In the genomic region with DNA sequence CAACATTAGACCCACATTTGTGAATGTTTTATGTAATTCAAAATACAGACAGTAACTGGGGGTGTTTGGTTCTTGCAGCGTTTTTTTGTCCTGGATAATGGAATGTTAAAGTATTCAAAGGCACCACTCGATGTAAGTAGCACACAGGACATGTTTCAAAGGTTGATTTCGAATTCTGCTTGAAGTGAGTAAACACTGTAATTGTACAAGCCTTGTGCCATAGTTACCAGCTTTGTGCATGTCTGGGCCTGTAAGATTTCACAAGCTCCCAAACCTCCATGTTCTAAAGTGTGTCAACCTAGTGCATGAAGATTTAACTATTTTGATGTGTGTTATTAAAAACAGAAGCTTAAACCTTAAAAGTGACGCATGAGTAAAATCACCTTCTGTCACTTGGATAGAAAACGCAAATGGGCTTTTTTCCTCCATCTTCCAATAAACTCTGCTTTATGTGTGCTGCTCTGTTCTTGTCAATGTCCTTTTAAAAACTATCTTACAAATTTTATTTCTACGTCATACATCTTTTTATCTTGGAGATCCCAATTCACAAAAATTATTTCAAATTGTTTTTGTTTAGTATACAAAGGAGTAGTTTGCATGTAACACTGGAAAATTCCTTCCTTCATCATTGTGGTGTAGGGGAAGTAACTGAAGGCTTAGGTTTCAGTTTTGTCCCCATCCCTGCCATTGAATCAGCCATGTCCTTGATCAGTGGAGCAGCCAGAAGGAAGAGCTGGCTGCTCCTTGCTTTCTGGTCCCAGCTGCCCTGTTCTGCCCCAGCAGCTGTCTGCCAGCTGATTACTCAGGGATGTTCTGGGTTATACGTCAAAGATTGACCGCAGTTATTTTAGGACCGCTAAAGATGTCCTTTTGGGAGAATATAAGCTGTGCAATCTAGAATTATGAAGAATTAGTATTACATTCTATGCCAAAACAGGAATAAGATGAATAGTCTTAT, we compare ENCODE assay signal across 18 cellular contexts.
DNase-seq lines count a peak whose midpoint lies in the region; ATAC-seq, FAIRE-seq and TF ChIP-seq lines count a peak whose summit lies in the region.
"Had no signal": no experiment of that assay in that cellular context is flagged by ENCODE, and none has a peak within 500 bp of the region (broad histone marks: within the 10 kb centered on the region; RNA-seq: fewer than 3 reads in every experiment).

No MANE protein-coding gene starts in this region.

- no peak for TF ChIP-seq CTCF in AG10803 (conservative IDR thresholded peaks at IDR 0.05; ENCODE audit: low read length)
- TF ChIP-seq CTCF in IMR-90 (conservative IDR thresholded peaks at IDR 0.05; ENCODE audit: low read depth, low read length) = no peak
- TF ChIP-seq CTCF in K562 (IDR thresholded peaks at IDR 0.05 in 2 of 3, conservative IDR thresholded peaks at IDR 0.05 in 1 of 3; ENCODE audit: insufficient read depth in 2 of 3, low read depth in 1 of 3, low read length in 3 of 3) = no peak
- no peak for TF ChIP-seq CTCF in BE2C (IDR thresholded peaks at IDR 0.05; ENCODE audit: low read depth, low read length)

- H3K4me1 ChIP-seq in IMR-90 (ENCODE audit: control insufficient read depth, insufficient read depth, low read length) (peaks cover 4% of the 10 kb centered on the region), K562 (replicated peaks in 1 of 2; ENCODE audit: control insufficient read depth in 2 of 2, insufficient read depth in 2 of 2, low read length in 2 of 2) (no peaks in the 10 kb centered on the region), mesenchymal stem cell (ENCODE audit: control insufficient read depth, insufficient read depth, low read depth, low read length) (no peaks in the 10 kb centered on the region), BE2C (no peaks in the 10 kb centered on the region)

- H3K14ac ChIP-seq in IMR-90 (replicated peaks; ENCODE audit: low read depth, low read length) = no peak overlapping the region
- peak overlapping the region in 1 of 2 experiments; percentile 22 for H3K14ac ChIP-seq in mesenchymal stem cell (ENCODE audit: low read length in 2 of 2)

- H3K4me2 ChIP-seq in IMR-90 (ENCODE audit: low read depth, low read length) = no peak overlapping the region
- no peak overlapping the region for H3K4me2 ChIP-seq in K562 (ENCODE audit: insufficient read depth, low read length)
- H3K4me2 ChIP-seq in mesenchymal stem cell (ENCODE audit: low read length, poor library complexity, severe bottlenecking) = no peak overlapping the region

- H2BK12ac ChIP-seq in mesenchymal stem cell (ENCODE audit: low read length in 2 of 2) = peak overlapping the region in 1 of 2 experiments; percentile 55

- H2BK120ac ChIP-seq in IMR-90 (ENCODE audit: low read depth, low read length) (no peak overlapping the region), mesenchymal stem cell (ENCODE audit: low read depth, low read length) (no peak overlapping the region)

- H2BK5ac ChIP-seq in IMR-90 (ENCODE audit: low read depth, low read length, poor library complexity, severe bottlenecking) = no peak overlapping the region
- no peak overlapping the region for H2BK5ac ChIP-seq in mesenchymal stem cell (ENCODE audit: low read depth, low read length, poor library complexity, severe bottlenecking)

- POLR2A ChIA-PET in IMR-90 (lab: Charles Lee; ENCODE audit: unreplicated experiment) = no interaction called here
- POLR2A ChIA-PET in K562 (lab: Yijun Ruan, JAX) = interaction anchor here (0.6 to 2.2 kb wide), 3 partner anchors 12 to 80 kb away, joined by 3 to 8 read pairs (median 4); no protein-coding TSS in a partner anchor

- H3K9me1 ChIP-seq in IMR-90 (ENCODE audit: insufficient read depth, low read length) (no peaks in the 10 kb centered on the region), K562 (ENCODE audit: control insufficient read depth, insufficient read depth, low read length) (no peaks in the 10 kb centered on the region)

- H3K4me3 ChIP-seq in AG10803 (ENCODE audit: low read length) (no peak overlapping the region), IMR-90 (ENCODE audit: insufficient read depth, low read depth, low read length) (no peak overlapping the region), K562 (no peak overlapping the region), mesenchymal stem cell (ENCODE audit: insufficient read depth in 1 of 2, low read depth in 1 of 2, low read length in 2 of 2) (no peak overlapping the region), BE2C (ENCODE audit: low read depth, low read length) (no peak overlapping the region)

- intact Hi-C loops in IMR-90 (cut with micrococcal nuclease) = no loop called here
- intact Hi-C loops in K562 (cut with micrococcal nuclease) = no loop called here

- no peak overlapping the region for H4K91ac ChIP-seq in IMR-90 (ENCODE audit: insufficient read depth, low read depth, low read length)
- no peak overlapping the region for H4K91ac ChIP-seq in mesenchymal stem cell (ENCODE audit: low read length)

- H4K8ac ChIP-seq in IMR-90 (ENCODE audit: low read depth in 2 of 2, low read length in 2 of 2) = no peak overlapping the region
- H4K8ac ChIP-seq in mesenchymal stem cell (ENCODE audit: low read length) = peak overlapping the region; percentile 21

- no peak overlapping the region for H2BK15ac ChIP-seq in IMR-90 (ENCODE audit: low read depth, low read length)
- no peak overlapping the region for H2BK15ac ChIP-seq in mesenchymal stem cell (ENCODE audit: low read depth, poor library complexity, severe bottlenecking)

- H4K5ac ChIP-seq in IMR-90 (ENCODE audit: low read depth, low read length) = no peak overlapping the region

- H4K20me1 ChIP-seq in IMR-90 (ENCODE audit: insufficient read depth, low read length) (no peaks in the 10 kb centered on the region), K562 (replicated peaks; ENCODE audit: control insufficient read depth, insufficient read depth, low read length) (no peaks in the 10 kb centered on the region)

- H3K23ac ChIP-seq in IMR-90 (ENCODE audit: low read depth, low read length) (no peak overlapping the region), mesenchymal stem cell (ENCODE audit: low read length in 2 of 2) (no peak overlapping the region)

- H2AK5ac ChIP-seq in IMR-90 (ENCODE audit: low read depth, low read length) (no peak overlapping the region), mesenchymal stem cell (ENCODE audit: low read length, severe bottlenecking) (no peak overlapping the region)

- no peak for TF ChIP-seq EP300 in K562 (IDR thresholded peaks at IDR 0.05; ENCODE audit: low read length)

- dilution Hi-C loops in IMR-90 (cut with HindIII; ENCODE audit: low sequenced_read_pairs, unreplicated experiment) = no loop called here

- H3K36me3 Mint-ChIP-seq in activated T-cell treated with anti-CD3 and anti-CD28 coated beads, Interleukin-2, amount 50 U/mL, for 4 hours (ENCODE audit: insufficient read depth) = no peaks in the 10 kb centered on the region
- H3K36me3 Mint-ChIP-seq: activated CD8-positive, alpha-beta memory T cell treated with anti-CD3 and anti-CD28 coated beads, Interleukin-2, amount 10 ng/mL, durations not matched to agents 7 days and 5 days; stimulated activated effector memory CD8-positive, alpha-beta T cell treated with anti-CD3 and anti-CD28 coated beads, Interleukin-12 subunit alpha, Interleukin-12 subunit beta, amount 100 ng/mL, for 72 hours had no signal

- no peaks in the 10 kb centered on the region for H3K27me3 ChIP-seq in IMR-90 (ENCODE audit: control insufficient read depth, insufficient read depth, low read length)
- H3K27me3 ChIP-seq in K562 (ENCODE audit: control insufficient read depth in 2 of 2, insufficient read depth in 2 of 2, low read length in 2 of 2) = no peaks in the 10 kb centered on the region
- no peaks in the 10 kb centered on the region for H3K27me3 ChIP-seq in mesenchymal stem cell (ENCODE audit: control insufficient read depth in 1 of 2, insufficient read depth in 1 of 2, low read length in 2 of 2)
- H3K27me3 ChIP-seq in BE2C = no peaks in the 10 kb centered on the region

- in situ Hi-C loops in IMR-90 (cut with MboI; ENCODE audit: low sequenced_read_pairs) (no loop called here), K562 (cut with MboI) (no loop called here)

- H3K79me1 ChIP-seq in IMR-90 (ENCODE audit: low read depth in 1 of 2, low read length in 2 of 2) = no peaks in the 10 kb centered on the region
- no peaks in the 10 kb centered on the region for H3K79me1 ChIP-seq in mesenchymal stem cell (replicated peaks; ENCODE audit: low read length, poor library complexity, severe bottlenecking)

- H3K36me3 ChIP-seq in IMR-90 (ENCODE audit: control insufficient read depth, insufficient read depth, low read length) (no peaks in the 10 kb centered on the region), K562 (ENCODE audit: control insufficient read depth, insufficient read depth, low read length) (0 out of 3 replicates have a peak, but pooled peaks cover 1% of the 10 kb centered on the region), mesenchymal stem cell (ENCODE audit: control insufficient read depth in 1 of 2, insufficient read depth in 2 of 2, low read depth in 1 of 2, low read length in 2 of 2) (peaks cover 0 to 6% of the 10 kb centered on the region in 2 experiments), BE2C (no peaks in the 10 kb centered on the region)

- peaks cover 4% of the 10 kb centered on the region for H3K27me3 Mint-ChIP-seq in activated T-cell treated with anti-CD3 and anti-CD28 coated beads, Interleukin-2, amount 50 U/mL, for 4 hours (ENCODE audit: low read depth)
- H3K27me3 Mint-ChIP-seq: type B pancreatic cell had no signal

- H3K9ac ChIP-seq in IMR-90 (ENCODE audit: low read depth, low read length) (no peak overlapping the region), K562 (ENCODE audit: insufficient read depth in 1 of 2, low read depth in 2 of 2, low read length in 2 of 2) (no peak overlapping the region), mesenchymal stem cell (ENCODE audit: low read length) (no peak overlapping the region)

- H3K79me2 ChIP-seq in K562 (ENCODE audit: control insufficient read depth, insufficient read depth, low read length) = no peaks in the 10 kb centered on the region

- no peak overlapping the region for H3K4me3 Mint-ChIP-seq in activated T-cell treated with anti-CD3 and anti-CD28 coated beads, Interleukin-2, amount 50 U/mL, for 4 hours
- H3K4me3 Mint-ChIP-seq: activated CD8-positive, alpha-beta memory T cell treated with anti-CD3 and anti-CD28 coated beads, Interleukin-2, amount 10 ng/mL, durations not matched to agents 7 days and 5 days; stimulated activated effector memory CD8-positive, alpha-beta T cell treated with anti-CD3 and anti-CD28 coated beads, Interleukin-12 subunit alpha, Interleukin-12 subunit beta, amount 100 ng/mL, for 72 hours; T-helper 17 cell; type B pancreatic cell had no signal

- H3K27ac ChIP-seq in IMR-90 (ENCODE audit: insufficient read depth, low read length) (no peak overlapping the region), K562 (ENCODE audit: extremely low read depth, low read depth, low read length) (no peak overlapping the region), mesenchymal stem cell (ENCODE audit: low read length, poor library complexity, severe bottlenecking) (no peak overlapping the region)

- no peak overlapping the region for H2BK20ac ChIP-seq in IMR-90 (ENCODE audit: low read depth, low read length)

- no TSS peak for BruUV-seq in IMR-90 (replicated peaks; lab: Mats Ljungman, UMichigan)
- no TSS peak for BruUV-seq in K562 (replicated peaks; lab: Mats Ljungman, UMichigan)

- H3K9me3 ChIP-seq in IMR-90 (ENCODE audit: control insufficient read depth, insufficient read depth, low read length) (no peaks in the 10 kb centered on the region), K562 (replicated peaks; ENCODE audit: control insufficient read depth, insufficient read depth, low read depth, low read length) (no peaks in the 10 kb centered on the region), mesenchymal stem cell (ENCODE audit: control insufficient read depth, low read length) (no peaks in the 10 kb centered on the region), BE2C (no peaks in the 10 kb centered on the region)

- peak overlapping the region; percentile 57 for H2AK9ac ChIP-seq in IMR-90 (replicated peaks; ENCODE audit: low read depth, low read length, poor library complexity)

- DNase-seq in AG10803 (ENCODE audit: low read depth) = peak; percentile 3
- no peak for DNase-seq in IMR-90
- DNase-seq in K562 (ENCODE audit: extremely low read depth in 1 of 4, low spot score in 3 of 4) = no peak
- no peak for DNase-seq in mesenchymal stem cell
- DNase-seq in dermis blood vessel endothelial cell = no peak
- DNase-seq in activated T-cell treated with anti-CD3 and anti-CD28 coated beads, Interleukin-2, amount 50 U/mL, for 4 hours = no peak
- no peak for DNase-seq in BE2C
- no peak for DNase-seq in activated CD4-positive, alpha-beta T cell treated with anti-CD3 and anti-CD28 coated beads for 4 hours
- DNase-seq: activated CD4-positive, CD25-positive, alpha-beta regulatory T cell; activated CD8-positive, alpha-beta memory T cell treated with anti-CD3 and anti-CD28 coated beads, Interleukin-2, amount 10 ng/mL, durations not matched to agents 7 days and 5 days; activated gamma-delta T cell treated with Interleukin-2 at 50 U/mL for 16 hours; cortex of kidney; NCI-H2029 treated with DMSO at 0.1 percent for 48 hours; SHP77 treated with DMSO at 0.1 percent for 48 hours; T-helper 17 cell had no signal

- no peak overlapping the region for H3K56ac ChIP-seq in IMR-90 (ENCODE audit: extremely low read depth, insufficient read depth, low read length)

- H3K9me3 Mint-ChIP-seq in activated T-cell treated with anti-CD3 and anti-CD28 coated beads, Interleukin-2, amount 50 U/mL, for 4 hours = no peaks in the 10 kb centered on the region
- H3K9me3 Mint-ChIP-seq: stimulated activated effector memory CD8-positive, alpha-beta T cell treated with anti-CD3 and anti-CD28 coated beads, Interleukin-12 subunit alpha, Interleukin-12 subunit beta, amount 100 ng/mL, for 72 hours; type B pancreatic cell had no signal

- no peak overlapping the region for H2AFZ ChIP-seq in IMR-90 (replicated peaks; ENCODE audit: low read length, poor library complexity)
- no peak overlapping the region for H2AFZ ChIP-seq in K562 (ENCODE audit: low read depth, low read length)
- no peak overlapping the region for H2AFZ ChIP-seq in mesenchymal stem cell (ENCODE audit: low read depth, low read length)

- FAIRE-seq in K562 (lab: Jason Lieb, UNC) = peak; percentile 46
- FAIRE-seq: islet of Langerhans had no signal

- H3K18ac ChIP-seq in IMR-90 (ENCODE audit: low read depth, low read length) (no peak overlapping the region; the same call in 1 of the 2 replicates), mesenchymal stem cell (ENCODE audit: low read depth in 1 of 2, low read length in 2 of 2) (no peak overlapping the region)

- TF ChIP-seq RAD21 in IMR-90 (IDR thresholded peaks at IDR 0.05; ENCODE audit: low read length) = no peak
- TF ChIP-seq RAD21 in K562 (CRISPR knock-in tag; conservative IDR thresholded peaks at IDR 0.05 in 1 of 2, IDR thresholded peaks at IDR 0.05 in 1 of 2) = no peak

- CTCF ChIA-PET in IMR-90 (lab: Yijun Ruan, JAX) = interaction anchor here (1.0 to 1.6 kb wide), 3 partner anchors 12 to 83 kb away, joined by 3 to 6 read pairs (median 5); no protein-coding TSS in a partner anchor
- CTCF ChIA-PET in K562 (lab: Yijun Ruan, JAX; ENCODE audit: low intra/inter-chr PET ratio) = no interaction called here

- no peaks in the 10 kb centered on the region for H3K4me1 Mint-ChIP-seq in activated T-cell treated with anti-CD3 and anti-CD28 coated beads, Interleukin-2, amount 50 U/mL, for 4 hours (ENCODE audit: low read depth)
- H3K4me1 Mint-ChIP-seq: activated CD8-positive, alpha-beta memory T cell treated with anti-CD3 and anti-CD28 coated beads, Interleukin-2, amount 10 ng/mL, durations not matched to agents 7 days and 5 days; stimulated activated effector memory CD8-positive, alpha-beta T cell treated with anti-CD3 and anti-CD28 coated beads, Interleukin-12 subunit alpha, Interleukin-12 subunit beta, amount 100 ng/mL, for 72 hours; T-helper 17 cell had no signal

- H3K4ac ChIP-seq in IMR-90 (ENCODE audit: low read depth, low read length) = no peak overlapping the region
- H3K4ac ChIP-seq in mesenchymal stem cell (ENCODE audit: low read depth in 1 of 2, low read length in 2 of 2) = no peak overlapping the region

- no peak for TF ChIP-seq POLR2A in IMR-90 (IDR thresholded peaks at IDR 0.05; ENCODE audit: low read depth, low read length)
- TF ChIP-seq POLR2A in K562 (conservative IDR thresholded peaks at IDR 0.05) = no peak

- 83 to 100% methylated on average over 1 to 2 of the region's 9 CpGs for WGBS in IMR-90 (ENCODE audit: extremely low coverage in 2 of 2, insufficient read length in 1 of 2), 2 experiments
- 43% methylated on average over 9 of the region's 9 CpGs for WGBS in K562 (ENCODE audit: insufficient coverage, low coverage, missing lambda C conversion rate)
- WGBS in mesenchymal stem cell = 90% methylated on average over 8 of the region's 9 CpGs

- ATAC-seq in IMR-90 (ENCODE audit: low read depth) (no peak), K562 (no peak)
- ATAC-seq in activated T-cell treated with anti-CD3 and anti-CD28 coated beads, Interleukin-2, amount 50 U/mL, for 4 hours = no peak
- ATAC-seq: activated CD8-positive, alpha-beta memory T cell treated with anti-CD3 and anti-CD28 coated beads, Interleukin-2, amount 10 ng/mL, durations not matched to agents 7 days and 5 days; stimulated activated effector memory CD8-positive, alpha-beta T cell treated with anti-CD3 and anti-CD28 coated beads, Interleukin-12 subunit alpha, Interleukin-12 subunit beta, amount 100 ng/mL, for 72 hours; T-helper 17 cell had no signal
